In the genomic region with DNA sequence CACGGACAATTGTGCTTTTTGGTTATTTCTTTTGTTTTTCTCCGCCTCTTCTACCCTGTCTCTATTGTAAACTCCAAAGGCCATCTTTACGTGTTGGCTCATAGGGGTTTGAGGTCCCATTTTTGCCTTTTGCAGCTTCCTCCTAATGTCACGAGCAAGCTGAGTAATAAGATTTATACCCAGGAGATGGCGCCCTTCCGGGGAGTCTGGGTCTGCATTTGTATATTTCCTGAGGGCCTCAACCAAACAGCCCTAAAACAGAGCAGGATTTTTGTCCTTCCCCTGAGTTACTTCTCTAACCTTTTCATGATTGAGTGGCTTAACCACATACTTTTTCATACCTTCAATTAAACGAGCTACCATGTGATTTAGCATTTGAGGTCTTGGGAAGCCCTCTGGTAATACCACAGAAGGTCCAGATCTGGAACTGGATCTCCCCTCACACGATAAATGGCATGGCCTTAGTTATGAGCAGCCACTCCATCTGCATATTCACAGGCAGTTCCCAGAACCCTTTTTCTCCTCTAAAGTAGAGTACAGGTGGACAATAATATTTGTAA, we compare ENCODE assay signal across 1 cellular context.
TF ChIP-seq lines count a peak whose summit lies in the region.

No MANE protein-coding gene starts in this region.

TF ChIP-seq in K562, 482 proteins besides CTCF, POLR2A, EP300 and RAD21:
- TF ChIP-seq PURB (CRISPR knock-in tag; IDR thresholded peaks at IDR 0.05; ENCODE audit: low read depth) (no peak), ELF2 (CRISPR knock-in tag; IDR thresholded peaks at IDR 0.05) (no peak), STAT5A (IDR thresholded peaks at IDR 0.05; ENCODE audit: borderline replicate concordance, low read length) (no peak), PRDM10 (IDR thresholded peaks at IDR 0.05; ENCODE audit: partially characterized antibody) (peak; percentile 88), KAT2B (IDR thresholded peaks at IDR 0.05; ENCODE audit: low read depth, low read length) (no peak), SMARCA4 (IDR thresholded peaks at IDR 0.05) (no peak)
TF ChIP-seq in K562: peak in this region for 1.
